14 cellular contexts compared by ENCODE assay signal in genomic region chr6:2354138-2354491, GRCh38.
DNase-seq lines count a peak whose midpoint lies in the region; ATAC-seq and TF ChIP-seq lines count a peak whose summit lies in the region.
"Had no signal": no experiment of that assay in that cellular context is flagged by ENCODE, and none has a peak within 500 bp of the region (broad histone marks: within the 10 kb centered on the region; RNA-seq: fewer than 3 reads in every experiment).

No MANE protein-coding gene starts in this region.

- no peak overlapping the region for H4K5ac ChIP-seq in IMR-90 (ENCODE audit: low read depth, low read length)

- H4K20me1 ChIP-seq in IMR-90 (ENCODE audit: insufficient read depth, low read length): peaks cover 2% of the 10 kb centered on the region; the same call in 1 of the 2 replicates
- H4K20me1 ChIP-seq: BLaER1 had no signal

- H3K4me2 ChIP-seq in IMR-90 (ENCODE audit: low read depth, low read length): peak overlapping the region; percentile 31; the same call in 1 of the 2 replicates
- H3K4me2 ChIP-seq: A549, BLaER1 had no signal

- H3K27me3 ChIP-seq in left ventricle myocardium inferior (ENCODE audit: low read depth): no peaks in the 10 kb centered on the region
- no peaks in the 10 kb centered on the region for H3K27me3 ChIP-seq in heart left ventricle
- no peaks in the 10 kb centered on the region for H3K27me3 ChIP-seq in IMR-90 (ENCODE audit: control insufficient read depth, insufficient read depth, low read length)
- H3K27me3 ChIP-seq in ascending aorta: no peaks in the 10 kb centered on the region
- no peaks in the 10 kb centered on the region for H3K27me3 ChIP-seq in tibial artery
- H3K27me3 ChIP-seq: BLaER1, Peyer's patch had no signal

- H3K9ac ChIP-seq in IMR-90 (ENCODE audit: low read depth, low read length): no peak overlapping the region
- H3K9ac ChIP-seq: BLaER1 had no signal

- no peak overlapping the region for H2AK5ac ChIP-seq in IMR-90 (ENCODE audit: low read depth, low read length)

- dilution Hi-C loops in IMR-90 (cut with HindIII; ENCODE audit: low sequenced_read_pairs, unreplicated experiment): no loop called here

- H3K18ac ChIP-seq in IMR-90 (ENCODE audit: low read depth, low read length): no peak overlapping the region

- H4K91ac ChIP-seq in IMR-90 (ENCODE audit: insufficient read depth, low read depth, low read length): no peak overlapping the region

- ATAC-seq in heart left ventricle (no peak), IMR-90 (ENCODE audit: low read depth) (no peak), HG02642 (IDR thresholded peaks at IDR 0.05; ENCODE audit: poor library complexity, unreplicated experiment) (no peak)

- TF ChIP-seq CTCF in left ventricle myocardium inferior (IDR thresholded peaks at IDR 0.05; ENCODE audit: borderline replicate concordance): peak; percentile 11
- TF ChIP-seq CTCF in heart left ventricle (IDR thresholded peaks at IDR 0.05): peak in 2 of 12 donors; percentile 2 to 3
- no peak for TF ChIP-seq CTCF in IMR-90 (conservative IDR thresholded peaks at IDR 0.05; ENCODE audit: low read depth, low read length)
- no peak for TF ChIP-seq CTCF in ascending aorta (IDR thresholded peaks at IDR 0.05)
- no peak for TF ChIP-seq CTCF in tibial artery (IDR thresholded peaks at IDR 0.05)

- H3K79me1 ChIP-seq in IMR-90 (ENCODE audit: low read depth in 1 of 2, low read length in 2 of 2): 0 out of 4 replicates have a peak, but pooled peaks cover 0 to 5% of the 10 kb centered on the region in 2 experiments

- no peak overlapping the region for H2BK20ac ChIP-seq in IMR-90 (ENCODE audit: low read depth, low read length)

- BruUV-seq in IMR-90 (replicated peaks; lab: Mats Ljungman, UMichigan): no TSS peak

- H2BK15ac ChIP-seq in IMR-90 (ENCODE audit: low read depth, low read length): no peak overlapping the region

- no peak overlapping the region for H3K23ac ChIP-seq in IMR-90 (ENCODE audit: low read depth, low read length)

- DNase-seq in left ventricle myocardium inferior (no peak), heart left ventricle (no peak), IMR-90 (no peak), ascending aorta (ENCODE audit: low spot score in 2 of 2) (no peak), tibial artery (no peak), RKO (ENCODE audit: low spot score) (no peak), substantia nigra (lab: John Stamatoyannopoulos, UW) (no peak)
- DNase-seq: NCI-H510A had no signal

- no peaks in the 10 kb centered on the region for H3K36me3 ChIP-seq in left ventricle myocardium inferior
- no peaks in the 10 kb centered on the region for H3K36me3 ChIP-seq in heart left ventricle
- no peaks in the 10 kb centered on the region for H3K36me3 ChIP-seq in IMR-90 (ENCODE audit: control insufficient read depth, insufficient read depth, low read length)
- H3K36me3 ChIP-seq in ascending aorta: no peaks in the 10 kb centered on the region
- no peaks in the 10 kb centered on the region for H3K36me3 ChIP-seq in tibial artery
- H3K36me3 ChIP-seq: BLaER1, Peyer's patch had no signal

- H2AK9ac ChIP-seq in IMR-90 (replicated peaks; ENCODE audit: low read depth, low read length, poor library complexity): no peak overlapping the region

- H3K27ac ChIP-seq in left ventricle myocardium inferior (replicated peaks) (no peak overlapping the region), heart left ventricle (no peak overlapping the region), IMR-90 (ENCODE audit: insufficient read depth, low read length) (no peak overlapping the region), ascending aorta (peak overlapping the region; percentile 80 to 90), tibial artery (peak overlapping the region; percentile 66 to 69), substantia nigra (ENCODE audit: low read depth, low read length, poor library complexity, severe bottlenecking) (no peak overlapping the region)
- H3K27ac ChIP-seq: A549, BLaER1, Peyer's patch, SK-N-MC had no signal

- H3K9me3 ChIP-seq in left ventricle myocardium inferior (replicated peaks) (no peaks in the 10 kb centered on the region), heart left ventricle (no peaks in the 10 kb centered on the region), IMR-90 (ENCODE audit: control insufficient read depth, insufficient read depth, low read length) (no peaks in the 10 kb centered on the region), ascending aorta (no peaks in the 10 kb centered on the region), tibial artery (no peaks in the 10 kb centered on the region)
- H3K9me3 ChIP-seq: A549, BLaER1, Peyer's patch had no signal

- no peak overlapping the region for H3K56ac ChIP-seq in IMR-90 (ENCODE audit: extremely low read depth, insufficient read depth, low read length)

- WGBS in heart left ventricle, 4 donors: 60 to 66% (median 62%) methylated on average over 6 of the region's 6 CpGs
- WGBS in IMR-90 (ENCODE audit: extremely low coverage in 2 of 2, insufficient read length in 1 of 2), 2 experiments: no CpG with 5 or more reads among the region's 6 CpGs

- no peak overlapping the region for H2BK120ac ChIP-seq in IMR-90 (ENCODE audit: low read depth, low read length)

- CTCF ChIA-PET in IMR-90 (lab: Yijun Ruan, JAX): interaction anchor here (1.0 to 1.6 kb wide), 9 partner anchors 9 to 758 kb away, joined by 3 to 8 read pairs (median 4); no protein-coding TSS in a partner anchor

- no peak for TF ChIP-seq RAD21 in IMR-90 (IDR thresholded peaks at IDR 0.05; ENCODE audit: low read length)

- intact Hi-C loops in left ventricle myocardium inferior (cut with micrococcal nuclease) (loop anchor here (5.0 kb wide), 1 partner anchor 757 kb away; no protein-coding TSS in a partner anchor), heart left ventricle (cut with DNase I) (loop anchor here (2.0 to 10.0 kb wide), 12 partner anchors 139 to 757 kb away; no protein-coding TSS in a partner anchor), IMR-90 (cut with micrococcal nuclease) (loop anchor here (2.0 to 10.0 kb wide), 5 partner anchors 249 to 749 kb away; no protein-coding TSS in a partner anchor), ascending aorta (cut with DNase I) (loop anchor here (1.0 to 5.0 kb wide), 5 partner anchors 93 to 452 kb away; partner anchors contain the start of gene GMDS), tibial artery (cut with DNase I; ENCODE audit: low total_unique reads) (loop anchor here (2.0 to 5.0 kb wide), 2 partner anchors 278 to 749 kb away; no protein-coding TSS in a partner anchor)

- H2BK5ac ChIP-seq in IMR-90 (ENCODE audit: low read depth, low read length, poor library complexity, severe bottlenecking): no peak overlapping the region

- no peak for TF ChIP-seq POLR2A in heart left ventricle (IDR thresholded peaks at IDR 0.05)
- TF ChIP-seq POLR2A in IMR-90 (IDR thresholded peaks at IDR 0.05; ENCODE audit: low read depth, low read length): no peak

- H4K8ac ChIP-seq in IMR-90 (ENCODE audit: low read depth in 2 of 2, low read length in 2 of 2): no peak overlapping the region

- POLR2A ChIA-PET in IMR-90 (lab: Charles Lee; ENCODE audit: unreplicated experiment): interaction anchor here (0.5 to 0.6 kb wide), 2 partner anchors 11 to 743 kb away, joined by 3 to 19 read pairs; no protein-coding TSS in a partner anchor

- in situ Hi-C loops in IMR-90 (cut with MboI; ENCODE audit: low sequenced_read_pairs): loop anchor here (5.0 to 10.0 kb wide), 3 partner anchors 249 to 752 kb away; no protein-coding TSS in a partner anchor

- peaks cover 3% of the 10 kb centered on the region for H3K4me1 ChIP-seq in left ventricle myocardium inferior
- H3K4me1 ChIP-seq in heart left ventricle: peaks cover 0 to 11% (median 5%) of the 10 kb centered on the region in 12 donors
- peaks cover 8% of the 10 kb centered on the region for H3K4me1 ChIP-seq in IMR-90 (ENCODE audit: control insufficient read depth, insufficient read depth, low read length)
- peaks cover 4 to 25% of the 10 kb centered on the region in 2 donors for H3K4me1 ChIP-seq in ascending aorta
- peaks cover 0 to 56% (median 22%) of the 10 kb centered on the region in 4 donors for H3K4me1 ChIP-seq in tibial artery
- H3K4me1 ChIP-seq: A549 had no signal

- H3K4me3 ChIP-seq in left ventricle myocardium inferior: no peak overlapping the region
- H3K4me3 ChIP-seq in heart left ventricle: no peak overlapping the region
- no peak overlapping the region for H3K4me3 ChIP-seq in IMR-90 (ENCODE audit: insufficient read depth, low read depth, low read length)
- H3K4me3 ChIP-seq in ascending aorta: peak overlapping the region in 1 of 2 donors; percentile 14
- H3K4me3 ChIP-seq in tibial artery: peak overlapping the region in 1 of 2 donors; percentile 15
- H3K4me3 ChIP-seq: A549, BLaER1, K562, Peyer's patch, SK-N-MC had no signal

- H3K9me1 ChIP-seq in IMR-90 (ENCODE audit: insufficient read depth, low read length): peaks cover 3% of the 10 kb centered on the region; the same call in 1 of the 2 replicates

- no peak overlapping the region for H3K14ac ChIP-seq in IMR-90 (replicated peaks; ENCODE audit: low read depth, low read length)

- H3K4ac ChIP-seq in IMR-90 (ENCODE audit: low read depth, low read length): no peak overlapping the region

- no peak overlapping the region for H2AFZ ChIP-seq in IMR-90 (replicated peaks; ENCODE audit: low read length, poor library complexity)

TF ChIP-seq in IMR-90, 13 proteins besides CTCF, POLR2A, EP300 and RAD21 (continues in another document):
- no peak for TF ChIP-seq CHD1 (IDR thresholded peaks at IDR 0.05; ENCODE audit: low read depth, low read length)
- no peak for TF ChIP-seq MXI1 (IDR thresholded peaks at IDR 0.05; ENCODE audit: borderline replicate concordance, low read depth, low read length)
- no peak for TF ChIP-seq BHLHE40 (IDR thresholded peaks at IDR 0.05; ENCODE audit: low read depth, low read length)
- no peak for TF ChIP-seq CEBPB (IDR thresholded peaks at IDR 0.05; ENCODE audit: low read depth, low read length)
- no peak for TF ChIP-seq NFE2L2 (IDR thresholded peaks at IDR 0.05; ENCODE audit: low read depth, low read length)
- TF ChIP-seq RCOR1 (IDR thresholded peaks at IDR 0.05; ENCODE audit: insufficient replicate concordance, low read length): no peak
- TF ChIP-seq ELK1 (IDR thresholded peaks at IDR 0.05; ENCODE audit: borderline replicate concordance, low read depth, low read length): no peak
- no peak for TF ChIP-seq SMC3 (IDR thresholded peaks at IDR 0.05; ENCODE audit: low read depth, low read length)
- no peak for TF ChIP-seq FOS (IDR thresholded peaks at IDR 0.05; ENCODE audit: low read depth, low read length)
- no peak for TF ChIP-seq MAFK (IDR thresholded peaks at IDR 0.05; ENCODE audit: low read depth, low read length)
- no peak for TF ChIP-seq MAZ (IDR thresholded peaks at IDR 0.05; ENCODE audit: borderline replicate concordance, low read depth, low read length)

Comparison
In these comparisons a context has a peak if more than half of its experiments do, and no peak if none do; other contexts are left out.
1. H3K27ac ChIP-seq: peak in ascending aorta (2 of 2) and tibial artery (2 of 2); none in left ventricle myocardium inferior (single experiment), heart left ventricle (0 of 12), IMR-90 (single experiment) and substantia nigra (single experiment).